ENCODE assay signal across 8 cellular contexts in genomic region chr9:62838024-62838718, GRCh38.
DNase-seq lines count a peak whose midpoint lies in the region; FAIRE-seq and TF ChIP-seq lines count a peak whose summit lies in the region.
"Not testable (repeated sequence)": the region's sequence is repeated elsewhere in the genome, so short reads cannot be mapped to it uniquely, and the experiment has no call there.

No MANE protein-coding gene starts in this region.

- H3K4me2 ChIP-seq in H9 (ENCODE audit: insufficient read depth, insufficient read length, low read length) = peak overlapping the region; percentile 8

- H3K4me1 Mint-ChIP-seq in H9 = not testable (repeated sequence)

- H3K18ac ChIP-seq in H9 (ENCODE audit: insufficient read length, low read depth, low read length) = not testable (repeated sequence)

- DNase-seq in GM12891 (ENCODE audit: insufficient read length, low spot score) = peak; percentile 56
- DNase-seq in H9 = peak; percentile 82
- DNase-seq in HuH-7.5 (ENCODE audit: low spot score) = peak; percentile 2
- DNase-seq in activated CD4-positive, alpha-beta T cell treated with anti-CD3 and anti-CD28 coated beads, Interleukin-2, amount 50 U/mL, for 4 hours = peak; percentile 90 to 91
- peak; percentile 87 for DNase-seq in cerebellar cortex (ENCODE audit: low spot score)
- DNase-seq in iPS-NIHi11 (ENCODE audit: low spot score) = peak; percentile 53
- DNase-seq in retina = peak; percentile 94

- not testable (repeated sequence) for H3K79me1 ChIP-seq in H9 (ENCODE audit: insufficient read depth, low read depth, low read length, poor library complexity, severe bottlenecking)

- H4K20me1 ChIP-seq in H9 (ENCODE audit: control insufficient read depth, insufficient read depth, insufficient read length) = not testable (repeated sequence)

- not testable (repeated sequence) for H3K27ac ChIP-seq in H9 (ENCODE audit: insufficient read length, low read depth, low read length)
- peak overlapping the region; percentile 78 for H3K27ac ChIP-seq in thymus (ENCODE audit: low read depth)

- not testable (repeated sequence) for H4K91ac ChIP-seq in H9 (ENCODE audit: insufficient read length, low read depth, low read length)

- peaks cover 63% of the 10 kb centered on the region for H3K27me3 Mint-ChIP-seq in H9 (ENCODE audit: low read depth)

- H3K56ac ChIP-seq in H9 (ENCODE audit: insufficient read length, low read depth, low read length) = not testable (repeated sequence)

- not testable (repeated sequence) for H3K9me3 Mint-ChIP-seq in H9

- not testable (repeated sequence) for H4K8ac ChIP-seq in H9 (replicated peaks; ENCODE audit: insufficient read length, low read depth, low read length)

- H2BK12ac ChIP-seq in H9 (ENCODE audit: insufficient read length, low read depth, low read length) = not testable (repeated sequence)

- H4K5ac ChIP-seq in H9 (ENCODE audit: insufficient read length, low read depth, low read length) = not testable (repeated sequence)

- H3K4me1 ChIP-seq in H9 (ENCODE audit: insufficient read depth, low read length); thymus (ENCODE audit: control insufficient read depth, insufficient read depth, low read length): not testable (repeated sequence)

- H3K27ac Mint-ChIP-seq in H9 = not testable (repeated sequence)

- H3K36me3 ChIP-seq in thymus (ENCODE audit: control insufficient read depth, insufficient read depth) = not testable (repeated sequence)

- not testable (repeated sequence) for H3K23me2 ChIP-seq in H9 (ENCODE audit: insufficient read length, low read depth, low read length, poor library complexity, severe bottlenecking)

- H2BK20ac ChIP-seq in H9 (ENCODE audit: low read depth, low read length, poor library complexity, severe bottlenecking) = not testable (repeated sequence)

- not testable (repeated sequence) for TF ChIP-seq CTCF in H9 (conservative IDR thresholded peaks at IDR 0.05)

- peak overlapping the region; percentile 52 for H3K4me3 ChIP-seq in thymus (ENCODE audit: low read length)

- not testable (repeated sequence) for H3K9me3 ChIP-seq in H9 (ENCODE audit: control insufficient read depth, low read depth, low read length); thymus (ENCODE audit: control insufficient read depth)

- H3K36me3 Mint-ChIP-seq in H9 (ENCODE audit: insufficient read depth in 1 of 3, low read depth in 3 of 3) = not testable (repeated sequence)

- not testable (repeated sequence) for H3K79me2 ChIP-seq in H9 (ENCODE audit: insufficient read depth, low read length)

- H2AK5ac ChIP-seq in H9 (ENCODE audit: insufficient read length, low read length) = not testable (repeated sequence)

- not testable (repeated sequence) for H3K9ac ChIP-seq in H9 (ENCODE audit: extremely low read depth, insufficient read length, low read length)

- not testable (repeated sequence) for H2BK120ac ChIP-seq in H9 (ENCODE audit: low read depth, low read length, poor library complexity, severe bottlenecking)

- H3T11ph ChIP-seq in H9 (ENCODE audit: low read length) = not testable (repeated sequence)

- FAIRE-seq in GM12891 (lab: Jason Lieb, UNC) = not testable (repeated sequence)

- H3K23ac ChIP-seq in H9 (ENCODE audit: insufficient read length, low read depth, low read length) = not testable (repeated sequence)

- H3K4ac ChIP-seq in H9 (ENCODE audit: low read depth, low read length) = not testable (repeated sequence)

- not testable (repeated sequence) for H2AFZ ChIP-seq in H9 (ENCODE audit: low read length)

- TF ChIP-seq POLR2A in GM12891 (IDR thresholded peaks at IDR 0.05; ENCODE audit: low read depth, low read length) = not testable (repeated sequence)

- H3K14ac ChIP-seq in H9 (ENCODE audit: insufficient read depth, low read length) = not testable (repeated sequence)

- H3K27me3 ChIP-seq in H9 (ENCODE audit: insufficient read depth, low read length) = peaks cover 28% of the 10 kb centered on the region
- not testable (repeated sequence) for H3K27me3 ChIP-seq in thymus (ENCODE audit: control insufficient read depth, insufficient read depth)

- not testable (repeated sequence) for H2BK5ac ChIP-seq in H9 (ENCODE audit: insufficient read length, low read length)

- no CpG with 5 or more reads among the region's 60 CpGs for WGBS in H9 (ENCODE audit: extremely low coverage, insufficient read length, low lambda C conversion rate)
- under 1% methylated on average over 57 of the region's 60 CpGs for WGBS in thymus

- not testable (repeated sequence) for H2BK15ac ChIP-seq in H9 (ENCODE audit: low read depth, low read length)

- peak overlapping the region; percentile 60 to 80 for H3K4me3 Mint-ChIP-seq in H9

Comparison
In these comparisons a context has a peak if more than half of its experiments do, and no peak if none do; other contexts are left out.
1. DNase-seq: peak in every context shown above with its lines; median percentile 94 in retina; 90 in activated CD4-positive, alpha-beta T cell treated with anti-CD3 and anti-CD28 coated beads, Interleukin-2, amount 50 U/mL, for 4 hours; 87 in cerebellar cortex; 82 in H9; 56 in GM12891; 53 in iPS-NIHi11; 2 in HuH-7.5.